ENCODE assay signal across 21 cellular contexts in genomic region chr15:99481831-99482230, GRCh38.
DNase-seq lines count a peak whose midpoint lies in the region; ATAC-seq and TF ChIP-seq lines count a peak whose summit lies in the region.
"Had no signal": no experiment of that assay in that cellular context is flagged by ENCODE, and none has a peak within 500 bp of the region (broad histone marks: within the 10 kb centered on the region; RNA-seq: fewer than 3 reads in every experiment).

No MANE protein-coding gene starts in this region.

- H3K9ac ChIP-seq in DND-41 (ENCODE audit: low read depth, low read length): no peak overlapping the region
- H3K9ac ChIP-seq: GM23248 had no signal

- H3K79me2 ChIP-seq in DND-41 (ENCODE audit: insufficient read depth, low read length): no peaks in the 10 kb centered on the region

- no peak for DNase-seq in activated CD4-positive, CD25-positive, alpha-beta regulatory T cell (lab: John Stamatoyannopoulos, UW)
- DNase-seq in DND-41 (no peak), chondrocyte (ENCODE audit: low spot score) (no peak), retinal pigment epithelial cell (ENCODE audit: low read depth) (no peak), uterus (no peak)
- no peak for DNase-seq in stimulated activated naive CD4-positive, alpha-beta T cell treated with Interleukin-2 at 50 U/mL for 16 hours (lab: John Stamatoyannopoulos, UW)
- DNase-seq: BE2C; CD8-positive, alpha-beta memory T cell; DMS79 treated with DMSO at 0.1 percent for 48 hours; GM23248; KBM-7; MV-4-11; NCI-H1417 treated with DMSO at 0.1 percent for 48 hours; NCI-H1930; NCI-H2171; NCI-H446; NCI-H748 treated with DMSO at 0.1 percent for 48 hours; PC-3 had no signal

- no peaks in the 10 kb centered on the region for H3K27me3 Mint-ChIP-seq in chondrocyte (ENCODE audit: low read depth)

- H3K27ac Mint-ChIP-seq in chondrocyte (ENCODE audit: unreplicated experiment): peak overlapping the region; percentile 51

- H3K4me1 Mint-ChIP-seq in chondrocyte (ENCODE audit: low read depth): peaks cover 60% of the 10 kb centered on the region

- H3K36me3 ChIP-seq in DND-41 (ENCODE audit: insufficient read depth, low read length) (no peaks in the 10 kb centered on the region), uterus (no peaks in the 10 kb centered on the region)
- H3K36me3 ChIP-seq: BE2C had no signal

- H4K20me1 ChIP-seq in DND-41 (ENCODE audit: insufficient read depth, low read length): no peaks in the 10 kb centered on the region

- H3K27me3 ChIP-seq in DND-41 (ENCODE audit: insufficient read depth, low read length, poor library complexity): no peaks in the 10 kb centered on the region
- no peaks in the 10 kb centered on the region for H3K27me3 ChIP-seq in uterus
- H3K27me3 ChIP-seq: BE2C had no signal

- no peak overlapping the region for H3K4me3 Mint-ChIP-seq in chondrocyte (ENCODE audit: unreplicated experiment)
- H3K4me3 Mint-ChIP-seq: CD8-positive, alpha-beta memory T cell had no signal

- H3K36me3 Mint-ChIP-seq in chondrocyte (ENCODE audit: low read depth): no peaks in the 10 kb centered on the region
- H3K36me3 Mint-ChIP-seq: CD8-positive, alpha-beta memory T cell had no signal

- peak; percentile 44 to 58 for ATAC-seq in activated CD4-positive, CD25-positive, alpha-beta regulatory T cell treated with anti-CD3 and anti-CD28 coated beads, Interleukin-2, amount 50 U/mL, for 24 hours
- ATAC-seq in DND-41 (ENCODE audit: insufficient read depth, low read depth): no peak
- no peak for ATAC-seq in HG02970 (IDR thresholded peaks at IDR 0.05; ENCODE audit: low FRiP score, unreplicated experiment)
- ATAC-seq: PC-3 had no signal

- no peak for TF ChIP-seq POLR2A in uterus (IDR thresholded peaks at IDR 0.05)

- H3K4me2 ChIP-seq in DND-41 (ENCODE audit: insufficient read depth, low read length): no peak overlapping the region

- no peak overlapping the region for H2AFZ ChIP-seq in DND-41 (ENCODE audit: low read depth, low read length)
- H2AFZ ChIP-seq: GM23248 had no signal

- peak; percentile 15 for TF ChIP-seq CTCF in DND-41 (IDR thresholded peaks at IDR 0.05; ENCODE audit: borderline replicate concordance, extremely low read depth, low read length, poor library complexity, severe bottlenecking)
- no peak for TF ChIP-seq CTCF in chondrocyte (IDR thresholded peaks at IDR 0.05)
- TF ChIP-seq CTCF in retinal pigment epithelial cell (conservative IDR thresholded peaks at IDR 0.05; ENCODE audit: low read depth, low read length): peak; percentile 11
- TF ChIP-seq CTCF in uterus (IDR thresholded peaks at IDR 0.05): no peak

- intact Hi-C loops in uterus (cut with DNase I; ENCODE audit: low total_unique reads): no loop called here

- H3K4me3 ChIP-seq in DND-41 (ENCODE audit: low read depth in 1 of 2, low read length in 2 of 2) (no peak overlapping the region), retinal pigment epithelial cell (ENCODE audit: low read length) (no peak overlapping the region), uterus (no peak overlapping the region)
- H3K4me3 ChIP-seq: GM23248 had no signal

- H3K27ac ChIP-seq in DND-41 (ENCODE audit: low read length): no peak overlapping the region
- H3K27ac ChIP-seq in uterus: no peak overlapping the region
- H3K27ac ChIP-seq: 22Rv1, GM23248 had no signal

- peaks cover 41% of the 10 kb centered on the region for H3K4me1 ChIP-seq in DND-41 (ENCODE audit: insufficient read depth, low read length)
- no peaks in the 10 kb centered on the region for H3K4me1 ChIP-seq in uterus
- H3K4me1 ChIP-seq: BE2C had no signal

- H3K9me3 Mint-ChIP-seq in chondrocyte (ENCODE audit: low read depth): peaks cover 9% of the 10 kb centered on the region
- H3K9me3 Mint-ChIP-seq: CD8-positive, alpha-beta memory T cell had no signal

- no peaks in the 10 kb centered on the region for H3K9me3 ChIP-seq in DND-41 (ENCODE audit: insufficient read depth, low read length, severe bottlenecking)
- no peaks in the 10 kb centered on the region for H3K9me3 ChIP-seq in uterus
- H3K9me3 ChIP-seq: BE2C had no signal

Comparison
In these comparisons a context has a peak if more than half of its experiments do, and no peak if none do; other contexts are left out.
1. ATAC-seq: peak in activated CD4-positive, CD25-positive, alpha-beta regulatory T cell treated with anti-CD3 and anti-CD28 coated beads, Interleukin-2, amount 50 U/mL, for 24 hours (2 of 2); none in DND-41 (single experiment) and HG02970 (single experiment).
2. CTCF ChIP-seq: peak in DND-41 (single experiment) and retinal pigment epithelial cell (single experiment); none in chondrocyte (single experiment) and uterus (0 of 4).